19 cellular contexts compared by ENCODE assay signal in genomic region chr3:149958171-149958796, GRCh38. TPM values are rescaled to one million over a fixed set of nuclear protein-coding genes. Genes with fewer than 3 reads are reported as not detected.
DNase-seq lines count a peak whose midpoint lies in the region; FAIRE-seq and TF ChIP-seq lines count a peak whose summit lies in the region.
"Had no signal": no experiment of that assay in that cellular context is flagged by ENCODE, and none has a peak within 500 bp of the region (broad histone marks: within the 10 kb centered on the region; RNA-seq: fewer than 3 reads in every experiment).

No MANE protein-coding gene starts in this region.

- H3K18ac ChIP-seq in trophoblast cell (ENCODE audit: low read length), result no peak overlapping the region

- H3K4ac ChIP-seq in trophoblast cell (ENCODE audit: low read depth, low read length), result no peak overlapping the region

- H3K4me1 Mint-ChIP-seq in activated naive CD4-positive, alpha-beta T cell treated with anti-CD3 and anti-CD28 coated beads for 36 hours (ENCODE audit: low read depth), result peaks cover 16% of the 10 kb centered on the region
- peaks cover 70% of the 10 kb centered on the region for H3K4me1 Mint-ChIP-seq in brain
- H3K4me1 Mint-ChIP-seq: nephron had no signal

- peak; percentile 17 for DNase-seq in activated naive CD4-positive, alpha-beta T cell treated with anti-CD3 and anti-CD28 coated beads for 36 hours
- DNase-seq in activated naive CD4-positive, alpha-beta T cell treated with Interleukin-2 at 50 U/mL for 16 hours, result no peak
- DNase-seq in iPS-NIHi7 (ENCODE audit: extremely low spot score) (peak; percentile 18), small intestine (peak; percentile 66), trophoblast cell (no peak), HPDE6-E6E7 (ENCODE audit: extremely low spot score) (no peak), NCI-H2227 (lab: John Stamatoyannopoulos, UW; ENCODE audit: unreplicated experiment) (no peak)
- DNase-seq: activated CD4-positive, alpha-beta memory T cell treated with anti-CD3 and anti-CD28 coated beads, Interleukin-2, amount 10 ng/mL, durations not matched to agents 7 days and 5 days; cerebellar nuclear complex; DMS53; NCI-H1694 treated with DMSO at 0.1 percent for 48 hours; NCI-H446 treated with DMSO at 0.1 percent for 48 hours; upper lobe of left lung had no signal

- no peak overlapping the region for H2AK5ac ChIP-seq in trophoblast cell (ENCODE audit: low read length)

- H3K9me3 ChIP-seq in small intestine (ENCODE audit: control insufficient read depth, low read depth) (no peaks in the 10 kb centered on the region), trophoblast cell (ENCODE audit: insufficient read depth, low read depth, low read length) (no peaks in the 10 kb centered on the region)
- H3K9me3 ChIP-seq: A549, gastroesophageal sphincter, prostate gland, upper lobe of left lung had no signal

- CTCF ChIA-PET in activated naive CD4-positive, alpha-beta T cell treated with anti-CD3 and anti-CD28 coated beads for 36 hours (lab: Charles Lee), result interaction anchor here (0.9 to 2.3 kb wide), 4 partner anchors 9 to 148 kb away, joined by 3 to 14 read pairs (median 8); no protein-coding TSS in a partner anchor

- H3K9me3 Mint-ChIP-seq in activated naive CD4-positive, alpha-beta T cell treated with anti-CD3 and anti-CD28 coated beads for 36 hours, result no peaks in the 10 kb centered on the region
- H3K9me3 Mint-ChIP-seq in brain, result no peaks in the 10 kb centered on the region
- H3K9me3 Mint-ChIP-seq: activated CD4-positive, alpha-beta memory T cell treated with anti-CD3 and anti-CD28 coated beads, Interleukin-2, amount 10 ng/mL, durations not matched to agents 7 days and 5 days; nephron had no signal

- no peak overlapping the region for H3K4me3 Mint-ChIP-seq in activated naive CD4-positive, alpha-beta T cell treated with anti-CD3 and anti-CD28 coated beads for 36 hours
- no peak overlapping the region for H3K4me3 Mint-ChIP-seq in brain
- H3K4me3 Mint-ChIP-seq: activated CD4-positive, alpha-beta memory T cell treated with anti-CD3 and anti-CD28 coated beads, Interleukin-2, amount 10 ng/mL, durations not matched to agents 7 days and 5 days; nephron had no signal

- H3K27ac Mint-ChIP-seq in activated naive CD4-positive, alpha-beta T cell treated with anti-CD3 and anti-CD28 coated beads for 36 hours, result peak overlapping the region; percentile 6
- peak overlapping the region in 3 of 5 experiments; percentile 4 to 67 (median 55) for H3K27ac Mint-ChIP-seq in brain
- H3K27ac Mint-ChIP-seq: activated CD4-positive, alpha-beta memory T cell treated with anti-CD3 and anti-CD28 coated beads, Interleukin-2, amount 10 ng/mL, durations not matched to agents 7 days and 5 days; nephron had no signal

- H3K4me1 ChIP-seq in small intestine (ENCODE audit: control insufficient read depth in 2 of 2, insufficient read depth in 1 of 2, low read depth in 1 of 2, low read length in 1 of 2) (peaks cover 0 to 2% of the 10 kb centered on the region in 2 donors), trophoblast cell (ENCODE audit: control insufficient read depth in 1 of 2, insufficient read depth in 2 of 2, low read length in 2 of 2) (no peaks in the 10 kb centered on the region)
- H3K4me1 ChIP-seq: prostate gland, upper lobe of left lung had no signal

- H2AFZ ChIP-seq in trophoblast cell (ENCODE audit: insufficient read depth, low read length, poor library complexity), result no peak overlapping the region

- no peak overlapping the region for H4K12ac ChIP-seq in trophoblast cell (ENCODE audit: low read depth, low read length)

- H2BK5ac ChIP-seq in trophoblast cell (ENCODE audit: low read depth, low read length, poor library complexity), result no peak overlapping the region

- intact Hi-C loops in activated naive CD4-positive, alpha-beta T cell treated with anti-CD3 and anti-CD28 coated beads for 36 hours (cut with micrococcal nuclease), result no loop called here

- TF ChIP-seq CTCF in brain (conservative IDR thresholded peaks at IDR 0.05), result no peak

- H4K91ac ChIP-seq in trophoblast cell (ENCODE audit: low read depth, low read length), result no peak overlapping the region

- WGBS in small intestine, 3 donors, result 66 to 76% (median 69%) methylated on average over 3 of the region's 3 CpGs
- WGBS in trophoblast cell (ENCODE audit: extremely low coverage, insufficient coverage, insufficient read length), result no CpG with 5 or more reads among the region's 3 CpGs

- H2BK120ac ChIP-seq in trophoblast cell (ENCODE audit: insufficient read depth, low read length, poor library complexity), result no peak overlapping the region

- H3K4me3 ChIP-seq in small intestine (ENCODE audit: low read depth in 1 of 2, low read length in 2 of 2) (no peak overlapping the region), trophoblast cell (ENCODE audit: low read depth, low read length) (no peak overlapping the region)
- H3K4me3 ChIP-seq: A549, gastroesophageal sphincter, prostate gland, upper lobe of left lung had no signal

- H4K8ac ChIP-seq in trophoblast cell (ENCODE audit: low read depth, low read length), result no peak overlapping the region

- H3K36me3 ChIP-seq in small intestine (ENCODE audit: control insufficient read depth in 2 of 2, insufficient read depth in 2 of 2, low read length in 2 of 2), result no peaks in the 10 kb centered on the region
- H3K36me3 ChIP-seq in trophoblast cell (ENCODE audit: control insufficient read depth in 1 of 2, insufficient read depth in 2 of 2, low read length in 2 of 2), result peaks cover 0 to 7% of the 10 kb centered on the region in 2 experiments
- H3K36me3 ChIP-seq: prostate gland had no signal

- H3K27me3 Mint-ChIP-seq in activated naive CD4-positive, alpha-beta T cell treated with anti-CD3 and anti-CD28 coated beads for 36 hours (ENCODE audit: low read depth), result no peaks in the 10 kb centered on the region
- no peaks in the 10 kb centered on the region for H3K27me3 Mint-ChIP-seq in brain
- H3K27me3 Mint-ChIP-seq: activated CD4-positive, alpha-beta memory T cell treated with anti-CD3 and anti-CD28 coated beads, Interleukin-2, amount 10 ng/mL, durations not matched to agents 7 days and 5 days had no signal

- H3K27ac ChIP-seq in small intestine (ENCODE audit: low read depth in 1 of 2, low read length in 1 of 2) (no peak overlapping the region), trophoblast cell (ENCODE audit: low read depth, low read length) (no peak overlapping the region)
- H3K27ac ChIP-seq: A549, gastroesophageal sphincter, prostate gland, upper lobe of left lung had no signal

- H2BK12ac ChIP-seq in trophoblast cell (ENCODE audit: low read length), result no peak overlapping the region

- H3K23ac ChIP-seq in trophoblast cell (ENCODE audit: low read length), result no peak overlapping the region

- FAIRE-seq in small intestine (lab: Jason Lieb, UNC), result no peak
- FAIRE-seq: A549, endometrium had no signal

- H3K36me3 Mint-ChIP-seq in activated naive CD4-positive, alpha-beta T cell treated with anti-CD3 and anti-CD28 coated beads for 36 hours (ENCODE audit: low read depth), result peaks cover 3% of the 10 kb centered on the region
- peaks cover 35% of the 10 kb centered on the region for H3K36me3 Mint-ChIP-seq in brain

- H3K9ac ChIP-seq in trophoblast cell (ENCODE audit: low read length), result no peak overlapping the region

- no peak overlapping the region for H3K4me2 ChIP-seq in trophoblast cell (ENCODE audit: low read length)
- H3K4me2 ChIP-seq: A549 had no signal

- no peaks in the 10 kb centered on the region for H3K79me2 ChIP-seq in trophoblast cell (ENCODE audit: control insufficient read depth, insufficient read depth, low read length, poor library complexity)

- H3K27me3 ChIP-seq in small intestine (ENCODE audit: control insufficient read depth in 2 of 2, insufficient read depth in 2 of 2, low read length in 2 of 2), result no peaks in the 10 kb centered on the region
- H3K27me3 ChIP-seq in trophoblast cell (ENCODE audit: insufficient read depth, low read length), result no peaks in the 10 kb centered on the region
- H3K27me3 ChIP-seq: gastroesophageal sphincter, upper lobe of left lung had no signal

- no peaks in the 10 kb centered on the region for H3K79me1 ChIP-seq in trophoblast cell (ENCODE audit: low read length)

- H3K14ac ChIP-seq in trophoblast cell (ENCODE audit: low read length), result no peak overlapping the region

RNA-seq across cellular contexts. Expression of gene PFN2, which starts 12.4 kb away (rescaled TPM):
- total RNA-seq in activated naive CD4-positive, alpha-beta T cell treated with anti-CD3 and anti-CD28 coated beads for 36 hours, result 1 to 10 TPM; 4.0 to 4.5 TPM
- polyA plus RNA-seq in brain (ENCODE audit: insufficient read depth, low read depth, low replicate concordance) (317 TPM), small intestine (10 to 100 TPM; 27.3 to 45.3 (median 37.3) TPM)
- polyA plus RNA-seq in trophoblast cell (2013), result 257 and 265 TPM in 2 replicates

Comparison
In these comparisons a context has a peak if more than half of its experiments do, and no peak if none do; other contexts are left out.
1. DNase-seq: peak in activated naive CD4-positive, alpha-beta T cell treated with anti-CD3 and anti-CD28 coated beads for 36 hours (single experiment), iPS-NIHi7 (single experiment) and small intestine (single experiment); none in activated naive CD4-positive, alpha-beta T cell treated with Interleukin-2 at 50 U/mL for 16 hours (single experiment), trophoblast cell (0 of 2), HPDE6-E6E7 (single experiment) and NCI-H2227 (single experiment).